Comparison of ENCODE assay signal across 9 cellular contexts in the genomic region with DNA sequence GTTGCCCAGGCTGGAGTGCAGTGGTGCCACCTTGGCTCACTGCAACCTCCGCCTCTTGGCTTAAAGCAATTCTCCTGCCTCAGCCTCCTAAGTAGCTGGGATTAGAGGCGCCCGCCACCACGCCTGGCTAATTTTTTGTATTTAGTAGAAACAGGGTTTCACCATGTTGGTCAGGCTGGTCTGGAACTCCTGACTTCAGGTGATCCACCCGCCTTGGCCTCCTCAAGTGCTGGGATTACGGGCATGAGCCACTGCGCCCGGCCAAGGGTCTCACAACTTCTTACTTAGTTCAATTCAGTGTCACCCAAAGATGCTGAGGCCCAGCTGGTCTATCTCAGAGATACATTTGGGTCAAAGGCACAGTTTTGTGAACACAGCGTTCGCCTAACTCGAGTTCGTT. TPM values are rescaled to one million over a fixed set of nuclear protein-coding genes. Genes with fewer than 3 reads are reported as not detected.
"Had no signal": no experiment of that assay in that cellular context is flagged by ENCODE, and none has a peak within 500 bp of the region (broad histone marks: within the 10 kb centered on the region; RNA-seq: fewer than 3 reads in every experiment).

No MANE protein-coding gene starts in this region.

RNA-seq across cellular contexts. Expression of a gene that starts 15.6 kb away (rescaled TPM):
- total RNA-seq: activated naive CD8-positive, alpha-beta T cell treated with anti-CD3 and anti-CD28 coated beads for 36 hours; ascending aorta had no signal

RNA-seq across cellular contexts. Expression of a gene that starts 22.8 kb away (rescaled TPM):
- total RNA-seq: activated B cell treated with CpG ODN at 0.5 μM for 24 hours; activated CD8-positive, alpha-beta T cell treated with anti-CD3 and anti-CD28 coated beads for 36 hours; activated naive CD4-positive, alpha-beta T cell treated with anti-CD3 and anti-CD28 coated beads for 36 hours; activated naive CD8-positive, alpha-beta T cell treated with anti-CD3 and anti-CD28 coated beads for 36 hours; activated T-cell treated with anti-CD3 and anti-CD28 coated beads, Interleukin-2, amount 50 U/mL, for 4 hours; activated T-helper 17 cell treated with anti-CD3 and anti-CD28 coated beads, Interleukin-2, amount 50 U/mL, for 72 hours; endodermal cell; T-helper 17 cell had no signal

RNA-seq across cellular contexts. Expression of a gene that starts 43.1 kb away (rescaled TPM):
- total RNA-seq: activated B cell treated with CpG ODN at 0.5 μM for 24 hours; activated T-helper 17 cell treated with anti-CD3 and anti-CD28 coated beads, Interleukin-2, amount 50 U/mL, for 72 hours; T-helper 17 cell had no signal
